1 cellular context compared by ENCODE assay signal in genomic region chr13:57624565-57625435, GRCh38.
TF ChIP-seq lines count a peak whose summit lies in the region.

No MANE protein-coding gene starts in this region.

TF ChIP-seq in GM23338, 12 proteins besides CTCF, POLR2A, EP300 and RAD21 (continued from another document):
- TF ChIP-seq ETS1 (IDR thresholded peaks at IDR 0.05) = no peak
- no peak for TF ChIP-seq CREB1 (CRISPR knock-in tag; IDR thresholded peaks at IDR 0.05; ENCODE audit: low read depth)
